In the genomic region with DNA sequence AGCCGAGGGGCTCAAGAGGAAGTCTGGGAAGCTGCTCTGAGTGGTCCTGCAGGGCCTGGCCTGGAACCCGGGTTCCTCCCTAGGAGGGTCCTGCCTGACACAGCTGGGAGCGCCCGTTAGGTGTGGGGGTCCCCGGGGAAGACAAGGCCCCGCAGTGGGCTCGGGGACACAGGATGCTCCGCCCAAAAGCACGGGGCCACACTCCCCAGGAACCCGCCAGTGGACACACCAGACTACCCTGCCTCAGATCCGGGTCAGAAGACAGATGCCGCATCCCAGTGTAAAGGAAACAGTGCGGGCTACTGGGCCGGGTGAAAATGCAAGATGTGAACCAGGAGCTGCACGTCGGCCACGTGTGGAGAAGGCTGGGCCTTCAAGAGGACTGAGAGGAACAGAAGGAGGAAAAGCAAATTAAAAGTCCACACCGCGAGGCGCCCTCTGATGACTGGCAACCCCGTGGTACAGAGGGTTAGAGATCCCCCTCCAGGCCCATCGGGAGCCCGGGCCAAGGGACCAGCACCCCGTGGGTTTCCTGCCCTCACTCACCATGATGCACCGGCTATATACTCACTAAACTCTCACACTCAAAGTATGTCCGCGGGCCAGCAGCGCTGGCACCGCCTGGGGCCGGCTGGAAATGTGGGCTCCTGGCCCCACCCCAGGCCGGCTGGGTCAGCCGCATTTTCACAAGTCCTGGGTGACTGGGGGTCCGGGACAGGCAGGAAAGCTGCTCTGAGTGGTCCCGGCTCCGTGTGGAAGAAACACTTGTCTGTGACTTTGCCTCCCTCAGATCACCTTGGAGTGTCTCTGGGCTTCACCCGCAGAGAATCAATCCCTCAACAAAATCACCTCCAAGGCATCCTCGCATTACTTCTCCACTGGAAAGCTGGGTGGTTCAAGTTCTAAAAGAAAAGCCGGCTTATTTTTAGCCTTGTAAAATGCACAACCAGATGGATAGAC, we compare ENCODE assay signal across 18 cellular contexts.
"Had no signal": no experiment of that assay in that cellular context is flagged by ENCODE, and none has a peak within 500 bp of the region (broad histone marks: within the 10 kb centered on the region; RNA-seq: fewer than 3 reads in every experiment).

No MANE protein-coding gene starts in this region.

- H3K27me3 ChIP-seq: brain microvascular endothelial cell, right atrium auricular region, testis had no signal

- H3K4me3 Mint-ChIP-seq: activated T-helper 1 cell treated with anti-CD3 and anti-CD28 coated beads, Interleukin-12 subunit alpha, Interleukin-12 subunit beta, Interleukin-2, Interleukin-4 antibody, amounts not matched to agents 30 ng/mL and 10 ng/mL and 1 ng/mL, durations not matched to agents 14 hours and 24 hours and 36 hours; dendritic cell treated with granulocyte-macrophage colony-stimulating factor and Interleukin-4, amounts not matched to agents 40 ng/mL and 50 ng/mL, for 4 days; effector memory CD8-positive, alpha-beta T cell; immature natural killer cell; natural killer cell treated with Interleukin-12 subunit alpha and Interleukin-12 subunit beta and Interleukin-15 and Interleukin-18, amount 100 ng/mL, for 72 hours; stimulated activated naive CD8-positive, alpha-beta T cell treated with anti-CD3 and anti-CD28 coated beads, Interleukin-15, Interleukin-2, amounts not matched to agents 100 ng/mL and 50 ng/mL, for 24 hours; T-cell; type B pancreatic cell had no signal

- H3K9me3 Mint-ChIP-seq: activated T-helper 1 cell treated with anti-CD3 and anti-CD28 coated beads, Interleukin-12 subunit alpha, Interleukin-12 subunit beta, Interleukin-2, Interleukin-4 antibody, amounts not matched to agents 30 ng/mL and 10 ng/mL and 1 ng/mL, durations not matched to agents 14 hours and 24 hours and 36 hours; dendritic cell treated with granulocyte-macrophage colony-stimulating factor and Interleukin-4, amounts not matched to agents 40 ng/mL and 50 ng/mL, for 4 days; effector memory CD8-positive, alpha-beta T cell; immature natural killer cell; natural killer cell treated with Interleukin-12 subunit alpha and Interleukin-12 subunit beta and Interleukin-15 and Interleukin-18, amount 100 ng/mL, for 72 hours; stimulated activated naive CD8-positive, alpha-beta T cell treated with anti-CD3 and anti-CD28 coated beads, Interleukin-15, Interleukin-2, amounts not matched to agents 100 ng/mL and 50 ng/mL, for 24 hours; T-cell; type B pancreatic cell had no signal

- DNase-seq: activated naive CD4-positive, alpha-beta T cell; brain microvascular endothelial cell; effector memory CD8-positive, alpha-beta T cell; immature natural killer cell; mesendoderm; small intestine; stimulated activated CD4-positive, alpha-beta T cell treated with anti-CD3 and anti-CD28 coated beads, Interleukin-15, amount 100 ng/mL, for 24 hours; stimulated activated CD4-positive, alpha-beta T cell treated with anti-CD3 and anti-CD28 coated beads, Interleukin-2, amount 100 ng/mL, for 48 hours; T-cell; T-helper 9 cell; testis had no signal

- H3K27ac Mint-ChIP-seq: activated T-helper 1 cell treated with anti-CD3 and anti-CD28 coated beads, Interleukin-12 subunit alpha, Interleukin-12 subunit beta, Interleukin-2, Interleukin-4 antibody, amounts not matched to agents 30 ng/mL and 10 ng/mL and 1 ng/mL, durations not matched to agents 14 hours and 24 hours and 36 hours; dendritic cell treated with granulocyte-macrophage colony-stimulating factor and Interleukin-4, amounts not matched to agents 40 ng/mL and 50 ng/mL, for 4 days; effector memory CD8-positive, alpha-beta T cell; natural killer cell treated with Interleukin-12 subunit alpha and Interleukin-12 subunit beta and Interleukin-15 and Interleukin-18, amount 100 ng/mL, for 72 hours; progenitor cell of endocrine pancreas; stimulated activated naive CD8-positive, alpha-beta T cell treated with anti-CD3 and anti-CD28 coated beads, Interleukin-15, Interleukin-2, amounts not matched to agents 100 ng/mL and 50 ng/mL, for 24 hours; T-cell; type B pancreatic cell had no signal

- H3K36me3 ChIP-seq: brain microvascular endothelial cell, right atrium auricular region had no signal

- H3K27ac ChIP-seq: brain microvascular endothelial cell, right atrium auricular region, testis had no signal

- H3K4me1 ChIP-seq: testis had no signal

- H3K4me3 ChIP-seq: right atrium auricular region, testis had no signal

- H3K27me3 Mint-ChIP-seq: natural killer cell treated with Interleukin-12 subunit alpha and Interleukin-12 subunit beta and Interleukin-15 and Interleukin-18, amount 100 ng/mL, for 72 hours had no signal

- H3K36me3 Mint-ChIP-seq: immature natural killer cell; natural killer cell treated with Interleukin-12 subunit alpha and Interleukin-12 subunit beta and Interleukin-15 and Interleukin-18, amount 100 ng/mL, for 72 hours; T-cell; type B pancreatic cell had no signal

- H3K9me3 ChIP-seq: right atrium auricular region, testis had no signal
